Comparison of ENCODE assay signal across 1 cellular context in the genomic region with DNA sequence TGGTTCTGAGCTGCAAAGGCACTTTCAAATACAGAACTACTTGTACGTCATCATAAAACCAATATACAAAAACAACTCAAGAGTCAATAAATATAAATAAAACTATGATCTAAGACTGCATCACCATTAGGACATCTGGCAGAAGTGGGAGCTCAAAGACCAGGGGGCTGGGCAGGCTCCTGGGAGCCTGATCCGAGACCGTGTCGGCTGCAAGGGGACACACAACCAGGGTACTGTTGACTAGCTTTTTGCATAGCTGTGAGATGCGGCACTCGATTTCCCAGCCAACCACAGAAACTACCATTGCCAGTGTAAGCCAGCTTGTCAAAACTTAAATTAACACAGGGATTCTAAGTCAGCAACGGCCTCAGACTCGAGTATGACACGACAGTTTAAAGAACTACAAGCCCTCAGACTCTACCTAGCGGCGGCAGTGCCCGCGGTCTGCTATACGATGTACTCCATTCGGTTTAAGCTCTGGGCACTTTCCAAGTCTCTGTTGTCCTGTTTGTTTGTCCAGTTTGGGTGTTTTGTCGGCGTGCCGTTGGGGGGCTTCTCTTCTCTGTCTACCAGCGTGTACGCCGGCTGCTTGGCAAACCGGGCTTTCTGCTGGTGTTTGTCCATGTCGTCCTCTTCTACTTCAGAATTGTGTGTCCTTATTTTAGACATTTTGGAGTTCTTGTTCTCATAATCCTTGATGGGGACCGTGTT.
TF ChIP-seq lines count a peak whose summit lies in the region.

No MANE protein-coding gene starts in this region.

TF ChIP-seq in HEK293T, 16 proteins besides CTCF, POLR2A, EP300 and RAD21 (continued from another document):
- TF ChIP-seq SP1 (IDR thresholded peaks at IDR 0.05) = no peak
TF ChIP-seq in HEK293T: peak in this region for 0.
